In the genomic region with DNA sequence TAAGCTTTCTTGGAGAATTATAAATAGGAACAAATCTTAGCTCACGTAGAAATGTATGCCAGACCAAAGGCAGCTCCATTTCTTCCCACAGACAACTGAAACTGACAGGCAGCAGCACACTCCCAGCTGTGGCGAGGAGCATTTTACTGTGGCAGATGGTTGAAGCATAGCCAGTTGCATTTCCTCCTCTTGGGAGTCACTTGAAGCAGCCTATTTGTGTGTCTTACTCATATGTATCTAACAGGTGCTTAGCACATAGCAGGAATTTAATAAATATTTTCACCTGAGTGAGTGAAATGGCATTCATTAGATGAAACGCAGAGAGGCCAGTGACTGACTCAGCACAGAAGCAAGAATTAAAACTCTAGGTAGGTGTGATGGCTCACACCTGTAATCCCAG, we compare ENCODE assay signal across 13 cellular contexts.
DNase-seq lines count a peak whose midpoint lies in the region; ATAC-seq lines count a peak whose summit lies in the region.
"Had no signal": no experiment of that assay in that cellular context is flagged by ENCODE, and none has a peak within 500 bp of the region (broad histone marks: within the 10 kb centered on the region; RNA-seq: fewer than 3 reads in every experiment).

No MANE protein-coding gene starts in this region.

- peak overlapping the region; percentile 50 for H3K27ac ChIP-seq in epithelial cell of prostate
- H3K27ac ChIP-seq: brain microvascular endothelial cell had no signal

- ATAC-seq in GM21360 (IDR thresholded peaks at IDR 0.05; ENCODE audit: unreplicated experiment) (peak; percentile 58), HG03432 (IDR thresholded peaks at IDR 0.05; ENCODE audit: unreplicated experiment) (peak; percentile 70)

- DNase-seq in AG20443 (ENCODE audit: low spot score), result peak; percentile 27
- peak; percentile 52 for DNase-seq in epithelial cell of prostate (ENCODE audit: low read depth, low spot score)
- DNase-seq in NCI-H2107 treated with DMSO at 0.1 percent for 48 hours (lab: John Stamatoyannopoulos, UW; ENCODE audit: unreplicated experiment), result no peak
- DNase-seq in stimulated activated naive CD4-positive, alpha-beta T cell treated with Interleukin-2 at 50 U/mL for 16 hours (lab: John Stamatoyannopoulos, UW), result no peak
- DNase-seq in GF-D8 (lab: John Stamatoyannopoulos, UW), result no peak
- no peak for DNase-seq in effector CD8-positive, alpha-beta T cell (lab: John Stamatoyannopoulos, UW)
- DNase-seq: activated B cell treated with CpG ODN at 0.5 μM for 24 hours, brain microvascular endothelial cell, GOT3, immature natural killer cell, NCI-H2081 had no signal

Comparison
In these comparisons a context has a peak if more than half of its experiments do, and no peak if none do; other contexts are left out.
1. DNase-seq: peak in AG20443 (single experiment) and epithelial cell of prostate (single experiment); none in NCI-H2107 treated with DMSO at 0.1 percent for 48 hours (single experiment), stimulated activated naive CD4-positive, alpha-beta T cell treated with Interleukin-2 at 50 U/mL for 16 hours (single experiment), GF-D8 (single experiment) and effector CD8-positive, alpha-beta T cell (single experiment).